In the genomic region with DNA sequence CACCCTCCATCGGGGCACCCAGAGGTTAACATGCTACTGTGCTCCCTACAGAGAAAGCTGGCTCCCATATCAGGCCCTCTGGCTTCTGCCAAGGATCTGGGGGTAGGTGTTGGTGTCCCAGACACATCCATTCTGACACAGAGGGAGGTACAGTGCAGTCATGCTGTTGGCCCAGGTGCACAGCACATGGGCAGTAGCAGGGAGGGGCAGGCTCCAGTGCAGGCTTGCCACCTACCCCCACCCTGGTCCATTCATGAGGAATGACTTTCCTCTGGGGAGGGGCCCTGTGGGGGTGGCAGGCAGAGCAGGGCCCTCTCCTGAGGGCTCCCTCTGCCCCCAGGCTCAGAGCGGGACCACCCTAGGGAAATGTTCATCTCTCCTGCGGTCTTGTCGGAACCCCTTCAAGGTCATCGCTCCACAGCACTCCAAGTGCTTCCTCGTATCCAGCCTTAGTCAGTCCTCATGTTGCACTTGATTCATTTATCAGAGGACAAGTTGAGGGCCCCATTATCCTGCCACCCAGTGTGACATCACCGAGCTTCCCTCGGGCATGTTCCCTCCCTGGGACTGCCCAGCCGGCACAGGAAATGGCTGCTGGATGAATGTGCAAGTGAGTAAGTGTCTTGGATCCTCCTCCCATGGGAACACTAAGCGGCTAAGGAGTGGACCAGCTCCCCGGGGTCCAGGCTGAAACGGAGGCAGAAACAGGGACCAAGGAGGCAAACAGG, we compare ENCODE assay signal across 8 cellular contexts. TPM values are rescaled to one million over a fixed set of nuclear protein-coding genes. Genes with fewer than 3 reads are reported as not detected.
DNase-seq lines count a peak whose midpoint lies in the region; ATAC-seq, FAIRE-seq and TF ChIP-seq lines count a peak whose summit lies in the region.

No MANE protein-coding gene starts in this region.

- H3K27ac ChIP-seq in H1 (ENCODE audit: low read depth, low read length) = no peak overlapping the region

- TF ChIP-seq CTCF in H1 (IDR thresholded peaks at IDR 0.05; ENCODE audit: control extremely low read depth in 1 of 3, insufficient read depth in 1 of 3, low read depth in 1 of 3, low read length in 3 of 3) = no peak
- TF ChIP-seq CTCF in mucosa of descending colon (IDR thresholded peaks at IDR 0.05) = no peak

- H3K4ac ChIP-seq in H1 (replicated peaks; ENCODE audit: insufficient read length, low read depth, low read length) = no peak overlapping the region

- DNase-seq in AG08396 (ENCODE audit: low spot score) (peak; percentile 95), MG63 (peak; percentile 95), H1 (ENCODE audit: low read depth in 1 of 2, low spot score in 2 of 2) (no peak), mucosa of descending colon (no peak), NCI-H1417 treated with DMSO at 0.1 percent for 48 hours (lab: John Stamatoyannopoulos, UW) (no peak)
- DNase-seq in activated CD4-positive, alpha-beta memory T cell treated with anti-CD3 and anti-CD28 coated beads for 36 hours = no peak
- no peak for DNase-seq in activated naive CD4-positive, alpha-beta T cell treated with anti-CD3 and anti-CD28 coated beads, Interleukin-2, amount 50 U/mL, for 16 hours
- DNase-seq in effector CD4-positive, alpha-beta T cell = no peak

- H3K36me3 Mint-ChIP-seq in activated CD4-positive, alpha-beta memory T cell treated with anti-CD3 and anti-CD28 coated beads for 36 hours = peaks cover 4% of the 10 kb centered on the region

- H3K27me3 ChIP-seq in MG63 (no peaks in the 10 kb centered on the region), H1 (replicated peaks in 1 of 4; ENCODE audit: control insufficient read depth in 3 of 4, extremely low read depth in 1 of 4, insufficient read depth in 3 of 4, low read length in 3 of 4) (no peaks in the 10 kb centered on the region)

- H3K36me3 ChIP-seq in MG63 (peaks cover 9% of the 10 kb centered on the region), H1 (ENCODE audit: control insufficient read depth in 2 of 4, insufficient read depth in 4 of 4, low read length in 3 of 4) (peaks cover 0 to 9% (median 8%) of the 10 kb centered on the region in 4 experiments; a peak in 4 of 8 replicates), mucosa of descending colon (ENCODE audit: low read depth) (no peaks in the 10 kb centered on the region)

- H3K4me1 ChIP-seq in H1 (replicated peaks in 1 of 4; ENCODE audit: control insufficient read depth in 3 of 4, insufficient read depth in 4 of 4, low read length in 3 of 4) (peaks cover 0 to 8% (median 3%) of the 10 kb centered on the region in 4 experiments; a peak in 5 of 7 replicates), mucosa of descending colon (ENCODE audit: low read depth) (no peaks in the 10 kb centered on the region)

- TF ChIP-seq POLR2A in H1 (IDR thresholded peaks at IDR 0.05; ENCODE audit: control extremely low read depth in 1 of 2, low read depth in 2 of 2, low read length in 2 of 2) = no peak

- FAIRE-seq in H1 (lab: Jason Lieb, UNC) = no peak

- H4K5ac ChIP-seq in H1 (ENCODE audit: insufficient read length, low read depth, low read length) = no peak overlapping the region

- no peaks in the 10 kb centered on the region for H3K79me2 ChIP-seq in H1 (ENCODE audit: control insufficient read depth in 1 of 2, insufficient read depth in 2 of 2, low read length in 2 of 2)

- no peak overlapping the region for H3K18ac ChIP-seq in H1 (ENCODE audit: extremely low read depth, low read length)

- H3K4me3 Mint-ChIP-seq in activated CD4-positive, alpha-beta memory T cell treated with anti-CD3 and anti-CD28 coated beads for 36 hours = no peak overlapping the region

- no peak overlapping the region for H4K91ac ChIP-seq in H1 (replicated peaks; ENCODE audit: insufficient read length, low read length)

- CTCF ChIA-PET in H1 (lab: Charles Lee; ENCODE audit: partially characterized antibody) = interaction anchor here (0.7 to 33.0 kb wide), 11 partner anchors 7 to 185 kb away, joined by 3 to 984 read pairs (median 7); partner anchors contain the start of gene DUSP7
- CTCF ChIA-PET in activated CD4-positive, alpha-beta memory T cell treated with anti-CD3 and anti-CD28 coated beads for 36 hours (lab: Charles Lee) = no interaction called here

- H3K14ac ChIP-seq in H1 (ENCODE audit: insufficient read length) = no peak overlapping the region

- no peaks in the 10 kb centered on the region for H3K9me3 ChIP-seq in MG63
- H3K9me3 ChIP-seq in H1 (ENCODE audit: insufficient read depth in 2 of 2, low read depth in 1 of 2, low read length in 1 of 2) = no peaks in the 10 kb centered on the region
- H3K9me3 ChIP-seq in mucosa of descending colon = no peaks in the 10 kb centered on the region

- intact Hi-C loops in mucosa of descending colon (cut with DNase I, micrococcal nuclease) = no loop called here
- intact Hi-C loops in activated CD4-positive, alpha-beta memory T cell treated with anti-CD3 and anti-CD28 coated beads for 36 hours (cut with micrococcal nuclease) = no loop called here

- H2BK12ac ChIP-seq in H1 (ENCODE audit: low read depth, low read length) = no peak overlapping the region

- no peaks in the 10 kb centered on the region for H3K23me2 ChIP-seq in H1 (ENCODE audit: low read depth, low read length)

- TF ChIP-seq RAD21 in H1 (IDR thresholded peaks at IDR 0.05 in 1 of 2, conservative IDR thresholded peaks at IDR 0.05 in 1 of 2; ENCODE audit: low read depth in 2 of 2, low read length in 2 of 2) = no peak

- H4K20me1 ChIP-seq in H1 (replicated peaks in 1 of 2; ENCODE audit: control insufficient read depth in 1 of 2, insufficient read depth in 2 of 2, low read length in 2 of 2) = no peaks in the 10 kb centered on the region

- H2BK5ac ChIP-seq in H1 (ENCODE audit: low read depth, low read length) = peak overlapping the region; percentile 4

- no peaks in the 10 kb centered on the region for H3K9me3 Mint-ChIP-seq in activated CD4-positive, alpha-beta memory T cell treated with anti-CD3 and anti-CD28 coated beads for 36 hours

- no peaks in the 10 kb centered on the region for H3K27me3 Mint-ChIP-seq in activated CD4-positive, alpha-beta memory T cell treated with anti-CD3 and anti-CD28 coated beads for 36 hours

- H3K4me1 Mint-ChIP-seq in activated CD4-positive, alpha-beta memory T cell treated with anti-CD3 and anti-CD28 coated beads for 36 hours (ENCODE audit: low read depth) = peaks cover 16% of the 10 kb centered on the region

- H4K8ac ChIP-seq in H1 (ENCODE audit: extremely low read depth, insufficient read depth, low read length) = no peak overlapping the region

- no peak overlapping the region for H3K27ac Mint-ChIP-seq in activated CD4-positive, alpha-beta memory T cell treated with anti-CD3 and anti-CD28 coated beads for 36 hours

- H3K56ac ChIP-seq in H1 (replicated peaks; ENCODE audit: insufficient read length, low read depth, low read length) = no peak overlapping the region

- H3K4me3 ChIP-seq in MG63 = 0 out of 2 replicates have a peak overlapping the region, but pooled peaks have one; percentile 17
- H3K4me3 ChIP-seq in H1 (ENCODE audit: extremely low read depth in 1 of 4, insufficient read depth in 2 of 4, low read depth in 3 of 4, low read length in 4 of 4) = no peak overlapping the region
- no peak overlapping the region for H3K4me3 ChIP-seq in mucosa of descending colon

- H3K4me2 ChIP-seq in H1 (ENCODE audit: insufficient read depth in 1 of 2, low read depth in 2 of 2, low read length in 2 of 2) = no peak overlapping the region

- POLR2A ChIA-PET in H1 (lab: Charles Lee; ENCODE audit: partially characterized antibody) = interaction anchor here (0.6 to 4.1 kb wide), 7 partner anchors 11 to 78 kb away, joined by 3 to 24 read pairs (median 4); partner anchors contain the start of genes ACY1 and DUSP7
- POLR2A ChIA-PET in activated CD4-positive, alpha-beta memory T cell treated with anti-CD3 and anti-CD28 coated beads for 36 hours (lab: Charles Lee) = no interaction called here

- no peak overlapping the region for H3K9ac ChIP-seq in H1 (replicated peaks in 1 of 4; ENCODE audit: extremely low read depth in 1 of 4, low read depth in 3 of 4, low read length in 3 of 4)

- no peak overlapping the region for H2AK5ac ChIP-seq in H1 (ENCODE audit: low read depth, low read length)

- H2BK120ac ChIP-seq in H1 (replicated peaks; ENCODE audit: low read depth, low read length) = no peak overlapping the region

- peak; percentile 30 for ATAC-seq in mucosa of descending colon

- H3K79me1 ChIP-seq in H1 (ENCODE audit: low read depth, low read length) = no peaks in the 10 kb centered on the region

- no peak overlapping the region for H2AFZ ChIP-seq in H1 (ENCODE audit: low read length)

- TF ChIP-seq EP300 in H1 (IDR thresholded peaks at IDR 0.05; ENCODE audit: borderline replicate concordance in 1 of 2, low read depth in 2 of 2, low read length in 2 of 2) = no peak

- H2BK20ac ChIP-seq in H1 (ENCODE audit: low read length) = 0 out of 2 replicates have a peak overlapping the region, but pooled peaks have one; percentile 75

- 89% methylated on average over 12 of the region's 12 CpGs; no CpG with 5 or more reads in 1 of the 2 experiments for WGBS in H1 (ENCODE audit: extremely low coverage in 1 of 2, insufficient coverage in 1 of 2, insufficient read length in 1 of 2, insufficient replicate concordance in 2 of 2, low coverage in 1 of 2, low lambda C conversion rate in 2 of 2, missing lambda C conversion rate in 1 of 2), 2 experiments

- no peak overlapping the region for H3K23ac ChIP-seq in H1 (ENCODE audit: insufficient read length)

- H2BK15ac ChIP-seq in H1 (ENCODE audit: low read length) = peak overlapping the region; percentile 67; the same call in 1 of the 2 replicates

RNA-seq across cellular contexts. Expression of gene DUSP7, which starts 10.0 kb away (rescaled TPM):
- 2.1 and 9.7 TPM in 2 replicates for total RNA-seq in MG63 (2014; rRNA removed; shearing (Covaris generic); ENCODE audit: low replicate concordance)
- 19.4 and 20.5 TPM in 2 replicates for total RNA-seq in H1 (2021; fragmentation: NEBNext Ultra II Directional; extraction: Animal tissue kit (Norgen Biotek cat#: 25700))
- polyA plus RNA-seq in H1 (2011; rRNA removed) = 24.9 and 32.1 TPM in 2 replicates
- 17.8 TPM for polyA plus RNA-seq in H1 (2011; cell fraction: cytosol; rRNA removed)
- polyA plus RNA-seq in H1 (2011; cell fraction: nucleus; rRNA removed) = 17.4 TPM
- 9.6 to 11.4 TPM (median 11.0 TPM) in 4 replicates for polyA plus RNA-seq in H1 (2012, experiment 1 of 2)
- polyA plus RNA-seq in H1 (2012, experiment 2 of 2) = 11.4 TPM
- polyA plus RNA-seq in H1 (2013, experiment 1 of 2) = 10.2 TPM
- 11.0 TPM for polyA plus RNA-seq in H1 (2013, experiment 2 of 2)
- polyA minus RNA-seq in H1 (2011; rRNA and poly(A)+ RNA removed) = 19.6 and 30.2 TPM in 2 replicates
- 18.8 TPM for polyA minus RNA-seq in H1 (2011; cell fraction: cytosol; rRNA and poly(A)+ RNA removed)
- polyA minus RNA-seq in H1 (2011; cell fraction: nucleus; rRNA and poly(A)+ RNA removed) = 18.1 TPM
- total RNA-seq in mucosa of descending colon = 10 to 100 TPM in 1 of 3 donors, 1 to 10 TPM in 2; 6.9 to 12.3 (median 8.0) TPM
- 10 to 100 TPM; 14.1 to 14.5 TPM for total RNA-seq in activated CD4-positive, alpha-beta memory T cell treated with anti-CD3 and anti-CD28 coated beads for 36 hours

RNA-seq across cellular contexts. Expression of gene RPL29, which starts 50.7 kb away (rescaled TPM):
- 598 and 1,092 TPM in 2 replicates for total RNA-seq in MG63 (2014; rRNA removed; shearing (Covaris generic); ENCODE audit: low replicate concordance)
- 1,467 and 1,476 TPM in 2 replicates for total RNA-seq in H1 (2021; fragmentation: NEBNext Ultra II Directional; extraction: Animal tissue kit (Norgen Biotek cat#: 25700))
- 2,660 and 3,062 TPM in 2 replicates for polyA plus RNA-seq in H1 (2011; rRNA removed)
- polyA plus RNA-seq in H1 (2011; cell fraction: cytosol; rRNA removed) = 3,021 TPM
- polyA plus RNA-seq in H1 (2011; cell fraction: nucleus; rRNA removed) = 1,988 TPM
- 2,347 to 2,838 TPM (median 2,522 TPM) in 4 replicates for polyA plus RNA-seq in H1 (2012, experiment 1 of 2)
- polyA plus RNA-seq in H1 (2012, experiment 2 of 2) = 3,643 TPM
- 2,053 TPM for polyA plus RNA-seq in H1 (2013, experiment 1 of 2)
- 1,963 TPM for polyA plus RNA-seq in H1 (2013, experiment 2 of 2)
- polyA minus RNA-seq in H1 (2011; rRNA and poly(A)+ RNA removed) = 1,098 and 1,191 TPM in 2 replicates
- polyA minus RNA-seq in H1 (2011; cell fraction: cytosol; rRNA and poly(A)+ RNA removed) = 1,141 TPM
- polyA minus RNA-seq in H1 (2011; cell fraction: nucleus; rRNA and poly(A)+ RNA removed) = 716 TPM
- total RNA-seq in mucosa of descending colon = 100 to 1,000 TPM; 782 to 973 (median 946) TPM
- total RNA-seq in activated CD4-positive, alpha-beta memory T cell treated with anti-CD3 and anti-CD28 coated beads for 36 hours = 1,000 to 10,000 TPM; 1,502 to 1,507 TPM

Comparison
In these comparisons a context has a peak if more than half of its experiments do, and no peak if none do; other contexts are left out.
1. DNase-seq: peak in AG08396 (single experiment) and MG63 (single experiment); none in H1 (0 of 2), mucosa of descending colon (0 of 3), NCI-H1417 treated with DMSO at 0.1 percent for 48 hours (single experiment), activated CD4-positive, alpha-beta memory T cell treated with anti-CD3 and anti-CD28 coated beads for 36 hours (single experiment), activated naive CD4-positive, alpha-beta T cell treated with anti-CD3 and anti-CD28 coated beads, Interleukin-2, amount 50 U/mL, for 16 hours (single experiment) and effector CD4-positive, alpha-beta T cell (single experiment).